Comparison of ENCODE assay signal across 1 cellular context in genomic region chr13:27053902-27054595, GRCh38.
A peak's percentile ranks its signal among the peaks of the same experiment; 100 is the strongest.
TF ChIP-seq lines count a peak whose summit lies in the region.

No MANE protein-coding gene starts in this region.

TF ChIP-seq in SK-N-SH, 30 proteins besides CTCF, POLR2A, EP300 and RAD21 (continued from another document):
- TF ChIP-seq RFX5 (IDR thresholded peaks at IDR 0.05; ENCODE audit: low read length), result no peak
- TF ChIP-seq EZH2phosphoT487 (IDR thresholded peaks at IDR 0.05; ENCODE audit: borderline replicate concordance, low read depth), result no peak
- peak; percentile 72 for TF ChIP-seq NFIC (IDR thresholded peaks at IDR 0.05; ENCODE audit: borderline replicate concordance)
- peak; percentile 88 for TF ChIP-seq MAX (IDR thresholded peaks at IDR 0.05; ENCODE audit: low read depth)
- no peak for TF ChIP-seq ELF1 (IDR thresholded peaks at IDR 0.05)
- TF ChIP-seq PBX3 (IDR thresholded peaks at IDR 0.05), result peak; percentile 62
- TF ChIP-seq POLR2AphosphoS5 (IDR thresholded peaks at IDR 0.05; ENCODE audit: low read depth, low read length), result peak; percentile 13; the same call in 1 of the 2 replicates
- peak; percentile 79 for TF ChIP-seq FOSL2 (IDR thresholded peaks at IDR 0.05; ENCODE audit: borderline replicate concordance, low read depth)
- peak; percentile 46; the same call in 1 of the 2 replicates for TF ChIP-seq TEAD4 (IDR thresholded peaks at IDR 0.05; ENCODE audit: borderline replicate concordance, insufficient read depth)
- TF ChIP-seq TAF1 (IDR thresholded peaks at IDR 0.05; ENCODE audit: borderline replicate concordance, low read depth, low read length), result no peak
- no peak for TF ChIP-seq FOXM1 (IDR thresholded peaks at IDR 0.05; ENCODE audit: low read depth)
- peak; percentile 66 for TF ChIP-seq JUND (IDR thresholded peaks at IDR 0.05)
- TF ChIP-seq REST (IDR thresholded peaks at IDR 0.05; ENCODE audit: low read depth, low read length), result no peak
- no peak for TF ChIP-seq SMC3 (IDR thresholded peaks at IDR 0.05; ENCODE audit: low read depth, low read length)
- TF ChIP-seq SIN3A (IDR thresholded peaks at IDR 0.05; ENCODE audit: borderline replicate concordance, low read depth, low read length), result 0 out of 2 replicates have a peak, but pooled peaks have one; percentile 57
- TF ChIP-seq USF2 (IDR thresholded peaks at IDR 0.05; ENCODE audit: borderline replicate concordance, low read depth, low read length), result no peak
- no peak for TF ChIP-seq YY1 (IDR thresholded peaks at IDR 0.05; ENCODE audit: low read depth)
